9 cellular contexts compared by ENCODE assay signal in genomic region chr6:111761783-111762312, GRCh38.
DNase-seq lines count a peak whose midpoint lies in the region; ATAC-seq, FAIRE-seq and TF ChIP-seq lines count a peak whose summit lies in the region.
"Had no signal": no experiment of that assay in that cellular context is flagged by ENCODE, and none has a peak within 500 bp of the region (broad histone marks: within the 10 kb centered on the region; RNA-seq: fewer than 3 reads in every experiment).

No MANE protein-coding gene starts in this region.

- peaks cover 94% of the 10 kb centered on the region for H3K4me1 Mint-ChIP-seq in activated T-helper 2 cell treated with anti-CD3 and anti-CD28 coated beads, Interferon-gamma antibody, Interleukin-2, Interleukin-4, amounts not matched to agents 10 μg/mL and 5 μg/mL and 100 μg/mL, durations not matched to agents 14 hours and 24 hours and 36 hours (ENCODE audit: low read depth)
- peaks cover 87% of the 10 kb centered on the region for H3K4me1 Mint-ChIP-seq in neural crest cell

- no peak for TF ChIP-seq CTCF in neural crest cell (conservative IDR thresholded peaks at IDR 0.05)

- ATAC-seq in HG03342 (IDR thresholded peaks at IDR 0.05; ENCODE audit: unreplicated experiment) = peak; percentile 30

- DNase-seq in GM18507 (ENCODE audit: extremely low spot score, insufficient read length, low read depth) = no peak
- DNase-seq in activated T-helper 2 cell treated with anti-CD3 and anti-CD28 coated beads, Interferon-gamma antibody, Interleukin-2, Interleukin-4, amounts not matched to agents 10 μg/mL and 5 μg/mL and 100 μg/mL, durations not matched to agents 14 hours and 24 hours and 36 hours (ENCODE audit: low spot score) = no peak
- no peak for DNase-seq in neural crest cell (ENCODE audit: low read depth, low spot score)
- no peak for DNase-seq in NCI-H2227 (lab: John Stamatoyannopoulos, UW; ENCODE audit: unreplicated experiment)
- DNase-seq in NCI-H2081 (lab: John Stamatoyannopoulos, UW) = no peak
- no peak for DNase-seq in NCI-H510A (lab: John Stamatoyannopoulos, UW)
- DNase-seq in NCI-H345 (lab: John Stamatoyannopoulos, UW) = no peak
- DNase-seq: amniotic stem cell had no signal

- intact Hi-C loops in activated T-helper 2 cell treated with anti-CD3 and anti-CD28 coated beads, Interferon-gamma antibody, Interleukin-2, Interleukin-4, amounts not matched to agents 10 μg/mL and 5 μg/mL and 100 μg/mL, durations not matched to agents 14 hours and 24 hours and 36 hours (cut with micrococcal nuclease) = loop anchor here (2.0 to 5.0 kb wide), 7 partner anchors 15 to 280 kb away; partner anchors contain the start of gene REV3L

- H3K27me3 Mint-ChIP-seq in activated T-helper 2 cell treated with anti-CD3 and anti-CD28 coated beads, Interferon-gamma antibody, Interleukin-2, Interleukin-4, amounts not matched to agents 10 μg/mL and 5 μg/mL and 100 μg/mL, durations not matched to agents 14 hours and 24 hours and 36 hours (ENCODE audit: low read depth) = no peaks in the 10 kb centered on the region
- no peaks in the 10 kb centered on the region for H3K27me3 Mint-ChIP-seq in neural crest cell (ENCODE audit: low read depth)

- peaks cover 80% of the 10 kb centered on the region for H3K36me3 Mint-ChIP-seq in activated T-helper 2 cell treated with anti-CD3 and anti-CD28 coated beads, Interferon-gamma antibody, Interleukin-2, Interleukin-4, amounts not matched to agents 10 μg/mL and 5 μg/mL and 100 μg/mL, durations not matched to agents 14 hours and 24 hours and 36 hours (ENCODE audit: low read depth)
- peaks cover 24% of the 10 kb centered on the region for H3K36me3 Mint-ChIP-seq in neural crest cell (ENCODE audit: low read depth)

- no peak overlapping the region for H3K4me3 Mint-ChIP-seq in activated T-helper 2 cell treated with anti-CD3 and anti-CD28 coated beads, Interferon-gamma antibody, Interleukin-2, Interleukin-4, amounts not matched to agents 10 μg/mL and 5 μg/mL and 100 μg/mL, durations not matched to agents 14 hours and 24 hours and 36 hours (ENCODE audit: low read depth)
- H3K4me3 Mint-ChIP-seq in neural crest cell = peak overlapping the region; percentile 21

- no peaks in the 10 kb centered on the region for H3K9me3 Mint-ChIP-seq in activated T-helper 2 cell treated with anti-CD3 and anti-CD28 coated beads, Interferon-gamma antibody, Interleukin-2, Interleukin-4, amounts not matched to agents 10 μg/mL and 5 μg/mL and 100 μg/mL, durations not matched to agents 14 hours and 24 hours and 36 hours
- no peaks in the 10 kb centered on the region for H3K9me3 Mint-ChIP-seq in neural crest cell

- FAIRE-seq in GM18507 (lab: Jason Lieb, UNC) = peak; percentile 62

- H3K27ac Mint-ChIP-seq in activated T-helper 2 cell treated with anti-CD3 and anti-CD28 coated beads, Interferon-gamma antibody, Interleukin-2, Interleukin-4, amounts not matched to agents 10 μg/mL and 5 μg/mL and 100 μg/mL, durations not matched to agents 14 hours and 24 hours and 36 hours = peak overlapping the region; percentile 97
- no peak overlapping the region for H3K27ac Mint-ChIP-seq in neural crest cell (ENCODE audit: unreplicated experiment)
